In the genomic region with DNA sequence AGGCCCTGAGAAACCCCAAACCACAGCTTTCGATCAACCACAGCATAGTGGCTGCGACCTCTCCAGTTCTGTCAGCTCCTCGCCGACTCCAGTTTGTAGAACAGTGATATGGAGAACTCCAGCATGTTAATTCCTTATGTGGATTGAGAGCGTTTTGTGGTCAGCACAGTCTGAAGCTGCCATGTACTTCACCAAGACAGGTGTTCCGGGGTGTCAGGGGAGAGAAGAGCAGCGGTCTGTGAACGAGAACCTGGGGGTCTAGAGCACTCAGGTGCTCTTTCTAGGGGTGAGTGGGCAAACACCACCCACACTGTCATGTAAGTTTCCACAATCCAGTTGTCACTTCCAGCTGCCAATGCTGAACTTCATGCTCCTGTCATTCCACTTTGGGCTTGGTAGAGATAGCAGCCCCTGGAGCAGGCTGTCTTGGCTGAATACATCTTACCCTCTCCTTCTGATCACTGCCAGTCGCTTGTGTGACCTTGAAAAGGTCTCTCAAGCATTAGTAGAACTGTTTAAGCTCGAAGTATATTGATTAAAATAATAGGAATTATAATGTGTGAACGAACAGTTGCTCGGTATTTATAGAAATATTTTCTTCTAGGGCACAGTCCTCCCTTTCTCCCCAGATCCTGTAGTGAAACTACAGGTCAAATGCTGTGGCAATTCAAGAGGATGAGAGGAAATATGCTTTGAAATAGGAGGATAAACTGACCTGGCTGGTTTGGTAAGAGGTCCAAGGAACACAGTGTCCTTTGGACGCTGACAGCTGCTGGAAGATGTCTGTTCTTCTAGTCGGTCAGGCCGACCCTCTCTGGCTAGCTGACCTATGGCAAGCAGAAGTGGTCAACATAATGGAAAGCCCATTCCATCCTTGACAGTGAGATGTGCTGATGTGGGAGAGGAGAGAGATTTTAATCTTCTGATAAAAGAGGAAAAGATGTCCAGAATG, we compare ENCODE assay signal across 20 cellular contexts. TPM values are rescaled to one million over a fixed set of nuclear protein-coding genes. Genes with fewer than 3 reads are reported as not detected.
DNase-seq lines count a peak whose midpoint lies in the region; ATAC-seq, FAIRE-seq and TF ChIP-seq lines count a peak whose summit lies in the region.
"Had no signal": no experiment of that assay in that cellular context is flagged by ENCODE, and none has a peak within 500 bp of the region (broad histone marks: within the 10 kb centered on the region; RNA-seq: fewer than 3 reads in every experiment).

No MANE protein-coding gene starts in this region.

- no peaks in the 10 kb centered on the region for H3K36me3 ChIP-seq in upper lobe of right lung
- H3K36me3 ChIP-seq: ascending aorta, sigmoid colon had no signal

- peaks cover 1% of the 10 kb centered on the region for H3K27me3 Mint-ChIP-seq in activated CD8-positive, alpha-beta T cell treated with anti-CD3 and anti-CD28 coated beads for 36 hours
- peaks cover 4% of the 10 kb centered on the region for H3K27me3 Mint-ChIP-seq in activated CD8-positive, alpha-beta T cell treated with anti-CD3 and anti-CD28 coated beads, Interleukin-2, amount 10 ng/mL, durations not matched to agents 7 days and 5 days (ENCODE audit: low read depth)
- H3K27me3 Mint-ChIP-seq in WTC11 (ENCODE audit: low read depth): no peaks in the 10 kb centered on the region; the same call in 1 of the 2 replicates

- FAIRE-seq in D721Med (lab: Jason Lieb, UNC): no peak

- no peak for ATAC-seq in activated CD8-positive, alpha-beta T cell treated with anti-CD3 and anti-CD28 coated beads for 36 hours
- ATAC-seq in activated CD8-positive, alpha-beta T cell treated with anti-CD3 and anti-CD28 coated beads, Interleukin-2, amount 10 ng/mL, durations not matched to agents 7 days and 5 days: no peak
- no peak for ATAC-seq in WTC11
- ATAC-seq in upper lobe of right lung: peak; percentile 54
- ATAC-seq in GM18519 (IDR thresholded peaks at IDR 0.05; ENCODE audit: low FRiP score, unreplicated experiment): no peak
- no peak for ATAC-seq in GM19395 (IDR thresholded peaks at IDR 0.05; ENCODE audit: unreplicated experiment)

- peaks cover 2% of the 10 kb centered on the region for H3K4me1 ChIP-seq in upper lobe of right lung
- H3K4me1 ChIP-seq: ascending aorta, sigmoid colon had no signal

- no peaks in the 10 kb centered on the region for H3K9me3 ChIP-seq in upper lobe of right lung
- H3K9me3 ChIP-seq: ascending aorta had no signal

- H3K27ac Mint-ChIP-seq in activated CD8-positive, alpha-beta T cell treated with anti-CD3 and anti-CD28 coated beads for 36 hours: no peak overlapping the region
- H3K27ac Mint-ChIP-seq in activated CD8-positive, alpha-beta T cell treated with anti-CD3 and anti-CD28 coated beads, Interleukin-2, amount 10 ng/mL, durations not matched to agents 7 days and 5 days: no peak overlapping the region
- H3K27ac Mint-ChIP-seq in WTC11: peak overlapping the region; percentile 78; the same call in 1 of the 2 replicates

- H3K27me3 ChIP-seq in upper lobe of right lung: no peaks in the 10 kb centered on the region
- H3K27me3 ChIP-seq: ascending aorta, sigmoid colon had no signal

- DNase-seq in activated CD8-positive, alpha-beta T cell treated with anti-CD3 and anti-CD28 coated beads for 36 hours: peak; percentile 8
- DNase-seq in activated CD8-positive, alpha-beta T cell treated with anti-CD3 and anti-CD28 coated beads, Interleukin-2, amount 10 ng/mL, durations not matched to agents 7 days and 5 days: no peak
- DNase-seq in WTC11 (ENCODE audit: low spot score) (no peak), myocyte (ENCODE audit: low read depth) (peak; percentile 52), upper lobe of right lung (no peak), D721Med (ENCODE audit: insufficient read length, low spot score) (no peak)
- DNase-seq: activated CD4-positive, alpha-beta T cell treated with anti-CD3 and anti-CD28 coated beads, Interleukin-2, amount 50 U/mL, for 1 hour; activated naive CD4-positive, alpha-beta T cell treated with Interleukin-2 at 50 U/mL for 16 hours; effector CD8-positive, alpha-beta T cell; NCI-H1092 treated with DMSO at 0.1 percent for 48 hours; NCI-H2081; NCI-H524; nucleus accumbens; sigmoid colon; stimulated activated CD4-positive, alpha-beta T cell treated with anti-CD3 and anti-CD28 coated beads, Interleukin-1b, Interleukin-23, amount 100 ng/mL, for 48 hours; stimulated activated naive CD4-positive, alpha-beta T cell had no signal

- H3K27ac ChIP-seq in upper lobe of right lung: no peak overlapping the region
- H3K27ac ChIP-seq: ascending aorta, KMS-11, sigmoid colon had no signal

- no peak for TF ChIP-seq CTCF in activated CD8-positive, alpha-beta T cell treated with anti-CD3 and anti-CD28 coated beads for 36 hours (IDR thresholded peaks at IDR 0.05)
- TF ChIP-seq CTCF in WTC11 (IDR thresholded peaks at IDR 0.05) (no peak), upper lobe of right lung (IDR thresholded peaks at IDR 0.05) (no peak), D721Med (IDR thresholded peaks at IDR 0.05; ENCODE audit: insufficient read depth, missing control alignments) (no peak)

- CTCF ChIA-PET in activated CD8-positive, alpha-beta T cell treated with anti-CD3 and anti-CD28 coated beads for 36 hours (lab: Charles Lee): interaction anchor here (0.8 kb wide), 1 partner anchor 43 kb away, joined by 3 read pairs; no protein-coding TSS in a partner anchor
- CTCF ChIA-PET in activated CD8-positive, alpha-beta T cell treated with anti-CD3 and anti-CD28 coated beads, Interleukin-2, amount 10 ng/mL, durations not matched to agents 7 days and 5 days (lab: Charles Lee): no interaction called here
- CTCF ChIA-PET in WTC11 (lab: Charles Lee): no interaction called here

- H3K4me3 Mint-ChIP-seq in activated CD8-positive, alpha-beta T cell treated with anti-CD3 and anti-CD28 coated beads for 36 hours: no peak overlapping the region
- no peak overlapping the region for H3K4me3 Mint-ChIP-seq in activated CD8-positive, alpha-beta T cell treated with anti-CD3 and anti-CD28 coated beads, Interleukin-2, amount 10 ng/mL, durations not matched to agents 7 days and 5 days
- no peak overlapping the region for H3K4me3 Mint-ChIP-seq in WTC11

- intact Hi-C loops in activated CD8-positive, alpha-beta T cell treated with anti-CD3 and anti-CD28 coated beads for 36 hours (cut with micrococcal nuclease): no loop called here
- intact Hi-C loops in upper lobe of right lung (cut with DNase I): no loop called here

- peaks cover 5% of the 10 kb centered on the region for H3K4me1 Mint-ChIP-seq in activated CD8-positive, alpha-beta T cell treated with anti-CD3 and anti-CD28 coated beads for 36 hours (ENCODE audit: low read depth)
- peaks cover 6% of the 10 kb centered on the region for H3K4me1 Mint-ChIP-seq in activated CD8-positive, alpha-beta T cell treated with anti-CD3 and anti-CD28 coated beads, Interleukin-2, amount 10 ng/mL, durations not matched to agents 7 days and 5 days (ENCODE audit: low read depth)
- no peaks in the 10 kb centered on the region for H3K4me1 Mint-ChIP-seq in WTC11

- POLR2A ChIA-PET in activated CD8-positive, alpha-beta T cell treated with anti-CD3 and anti-CD28 coated beads for 36 hours (lab: Charles Lee): no interaction called here
- POLR2A ChIA-PET in activated CD8-positive, alpha-beta T cell treated with anti-CD3 and anti-CD28 coated beads, Interleukin-2, amount 10 ng/mL, durations not matched to agents 7 days and 5 days (lab: Charles Lee): no interaction called here
- POLR2A ChIA-PET in WTC11 (lab: Charles Lee): interaction anchor here (0.6 kb wide), 1 partner anchor 10 kb away, joined by 3 read pairs; no protein-coding TSS in a partner anchor

- no peak overlapping the region for H3K4me3 ChIP-seq in upper lobe of right lung
- H3K4me3 ChIP-seq: ascending aorta, sigmoid colon had no signal

- H3K36me3 Mint-ChIP-seq in activated CD8-positive, alpha-beta T cell treated with anti-CD3 and anti-CD28 coated beads for 36 hours (ENCODE audit: low read depth): no peaks in the 10 kb centered on the region
- no peaks in the 10 kb centered on the region for H3K36me3 Mint-ChIP-seq in activated CD8-positive, alpha-beta T cell treated with anti-CD3 and anti-CD28 coated beads, Interleukin-2, amount 10 ng/mL, durations not matched to agents 7 days and 5 days (ENCODE audit: low read depth)
- no peaks in the 10 kb centered on the region for H3K36me3 Mint-ChIP-seq in WTC11

- H3K9me3 Mint-ChIP-seq in activated CD8-positive, alpha-beta T cell treated with anti-CD3 and anti-CD28 coated beads for 36 hours: no peaks in the 10 kb centered on the region
- H3K9me3 Mint-ChIP-seq in activated CD8-positive, alpha-beta T cell treated with anti-CD3 and anti-CD28 coated beads, Interleukin-2, amount 10 ng/mL, durations not matched to agents 7 days and 5 days (ENCODE audit: insufficient read depth): no peaks in the 10 kb centered on the region
- no peaks in the 10 kb centered on the region for H3K9me3 Mint-ChIP-seq in WTC11

TF ChIP-seq in WTC11, 78 proteins besides CTCF, POLR2A, EP300 and RAD21:
- no peak for TF ChIP-seq MYBL2 (CRISPR knock-in tag; IDR thresholded peaks at IDR 0.05)
- TF ChIP-seq ZNF671 (CRISPR knock-in tag; IDR thresholded peaks at IDR 0.05): no peak
- no peak for TF ChIP-seq ELF4 (CRISPR knock-in tag; IDR thresholded peaks at IDR 0.05; ENCODE audit: low read depth)
- no peak for TF ChIP-seq TP53 (CRISPR knock-in tag; IDR thresholded peaks at IDR 0.05)
- TF ChIP-seq TEAD4 (CRISPR knock-in tag; IDR thresholded peaks at IDR 0.05): no peak
- no peak for TF ChIP-seq NR2C2 (CRISPR knock-in tag; IDR thresholded peaks at IDR 0.05)
- no peak for TF ChIP-seq HMGA2 (CRISPR knock-in tag; IDR thresholded peaks at IDR 0.05)
- TF ChIP-seq ZNF317 (CRISPR knock-in tag; IDR thresholded peaks at IDR 0.05; ENCODE audit: borderline replicate concordance, low read depth): no peak
- TF ChIP-seq NFE2L1 (CRISPR knock-in tag; IDR thresholded peaks at IDR 0.05): no peak
TF ChIP-seq in WTC11: peak in this region for 0.

RNA-seq across cellular contexts. Expression of a gene that starts 15.8 kb away (rescaled TPM):
- total RNA-seq in activated CD8-positive, alpha-beta T cell treated with anti-CD3 and anti-CD28 coated beads for 36 hours: 10 to 100 TPM; 92.6 to 92.8 TPM
- total RNA-seq in activated CD8-positive, alpha-beta T cell treated with anti-CD3 and anti-CD28 coated beads, Interleukin-2, amount 10 ng/mL, durations not matched to agents 7 days and 5 days: 100 to 1,000 TPM; 132 to 134 TPM
- total RNA-seq in WTC11 (2021): 51.2 to 58.5 TPM (median 57.6 TPM) in 3 replicates
- 38.7 and 43.0 TPM in 2 replicates for total RNA-seq in myocyte
- 64.7 TPM for polyA plus RNA-seq in myocyte (2012)
- total RNA-seq in upper lobe of right lung: 102 TPM

Comparison
In these comparisons a context has a peak if more than half of its experiments do, and no peak if none do; other contexts are left out.
1. DNase-seq: peak in activated CD8-positive, alpha-beta T cell treated with anti-CD3 and anti-CD28 coated beads for 36 hours (single experiment) and myocyte (single experiment); none in activated CD8-positive, alpha-beta T cell treated with anti-CD3 and anti-CD28 coated beads, Interleukin-2, amount 10 ng/mL, durations not matched to agents 7 days and 5 days (single experiment), WTC11 (single experiment), upper lobe of right lung (single experiment) and D721Med (single experiment).